In the genomic region with DNA sequence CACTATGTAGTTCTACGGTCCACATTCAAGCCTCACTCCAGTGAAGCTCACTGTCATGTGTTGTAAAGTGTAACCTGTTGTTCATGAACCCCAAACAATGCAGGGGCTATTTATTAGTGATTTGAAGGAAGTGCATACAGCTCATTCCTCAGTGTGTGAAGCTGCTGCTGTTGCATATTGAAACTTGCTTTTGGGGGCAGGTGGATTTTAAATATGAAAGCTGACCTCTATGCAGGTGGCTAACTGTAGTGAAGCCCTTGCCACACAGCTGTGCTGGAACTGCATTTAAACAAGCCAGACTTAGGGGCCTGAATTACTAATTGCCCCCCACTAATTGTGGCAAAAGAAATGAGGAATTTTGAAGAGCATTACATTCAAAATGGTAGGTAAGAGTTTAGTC, we compare ENCODE assay signal across 6 cellular contexts.
"Had no signal": no experiment of that assay in that cellular context is flagged by ENCODE, and none has a peak within 500 bp of the region (broad histone marks: within the 10 kb centered on the region; RNA-seq: fewer than 3 reads in every experiment).

No MANE protein-coding gene starts in this region.

- H3K27ac ChIP-seq: GM23248 had no signal

- H3K4me3 ChIP-seq: GM23248, K562 had no signal

- H3K9ac ChIP-seq: GM23248 had no signal

- H2AFZ ChIP-seq: GM23248 had no signal

- DNase-seq: GM23248, H7, HCEC 1CT, IMR-90, KG1 had no signal

- ATAC-seq: K562 had no signal
